Comparison of ENCODE assay signal across 1 cellular context in the genomic region with DNA sequence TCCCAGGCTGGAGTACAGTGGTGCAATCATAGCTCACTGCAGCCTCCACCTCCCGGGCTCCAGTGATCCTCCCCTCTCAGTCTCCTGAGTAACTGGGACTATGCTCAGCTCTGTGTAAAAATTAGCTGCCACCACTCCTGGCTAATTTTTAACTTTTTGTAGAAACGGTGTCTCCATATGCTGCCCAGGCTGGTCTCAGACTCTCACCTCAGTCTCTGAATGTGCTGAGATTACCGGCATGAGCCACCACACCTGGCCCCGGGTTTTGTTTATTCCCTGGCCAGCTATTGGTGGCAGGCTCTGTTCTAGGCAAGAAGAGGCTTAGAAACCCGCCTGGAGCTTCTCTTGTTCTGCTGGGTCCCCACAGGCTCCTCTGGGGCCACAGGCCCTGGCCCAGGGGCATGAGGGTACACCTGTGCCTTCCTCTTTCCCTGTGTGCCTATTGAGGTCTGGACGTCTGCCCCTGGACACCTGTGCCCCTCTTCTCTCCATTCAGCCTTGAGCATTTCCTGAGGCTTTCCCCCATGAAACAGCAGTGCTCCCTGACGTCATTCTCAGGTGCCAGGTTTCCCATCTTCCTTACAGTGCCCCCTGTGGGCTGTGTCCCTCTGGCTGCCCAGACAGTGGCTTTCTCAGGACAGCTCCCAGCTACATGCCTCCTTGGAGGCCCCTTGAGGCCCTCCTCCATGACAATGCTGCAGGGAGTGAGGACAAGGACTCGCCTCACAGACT.
TF ChIP-seq lines count a peak whose summit lies in the region.

No MANE protein-coding gene starts in this region.

TF ChIP-seq in GM23338, 12 proteins besides CTCF, POLR2A, EP300 and RAD21 (continued from another document):
- TF ChIP-seq, protein P1, sequence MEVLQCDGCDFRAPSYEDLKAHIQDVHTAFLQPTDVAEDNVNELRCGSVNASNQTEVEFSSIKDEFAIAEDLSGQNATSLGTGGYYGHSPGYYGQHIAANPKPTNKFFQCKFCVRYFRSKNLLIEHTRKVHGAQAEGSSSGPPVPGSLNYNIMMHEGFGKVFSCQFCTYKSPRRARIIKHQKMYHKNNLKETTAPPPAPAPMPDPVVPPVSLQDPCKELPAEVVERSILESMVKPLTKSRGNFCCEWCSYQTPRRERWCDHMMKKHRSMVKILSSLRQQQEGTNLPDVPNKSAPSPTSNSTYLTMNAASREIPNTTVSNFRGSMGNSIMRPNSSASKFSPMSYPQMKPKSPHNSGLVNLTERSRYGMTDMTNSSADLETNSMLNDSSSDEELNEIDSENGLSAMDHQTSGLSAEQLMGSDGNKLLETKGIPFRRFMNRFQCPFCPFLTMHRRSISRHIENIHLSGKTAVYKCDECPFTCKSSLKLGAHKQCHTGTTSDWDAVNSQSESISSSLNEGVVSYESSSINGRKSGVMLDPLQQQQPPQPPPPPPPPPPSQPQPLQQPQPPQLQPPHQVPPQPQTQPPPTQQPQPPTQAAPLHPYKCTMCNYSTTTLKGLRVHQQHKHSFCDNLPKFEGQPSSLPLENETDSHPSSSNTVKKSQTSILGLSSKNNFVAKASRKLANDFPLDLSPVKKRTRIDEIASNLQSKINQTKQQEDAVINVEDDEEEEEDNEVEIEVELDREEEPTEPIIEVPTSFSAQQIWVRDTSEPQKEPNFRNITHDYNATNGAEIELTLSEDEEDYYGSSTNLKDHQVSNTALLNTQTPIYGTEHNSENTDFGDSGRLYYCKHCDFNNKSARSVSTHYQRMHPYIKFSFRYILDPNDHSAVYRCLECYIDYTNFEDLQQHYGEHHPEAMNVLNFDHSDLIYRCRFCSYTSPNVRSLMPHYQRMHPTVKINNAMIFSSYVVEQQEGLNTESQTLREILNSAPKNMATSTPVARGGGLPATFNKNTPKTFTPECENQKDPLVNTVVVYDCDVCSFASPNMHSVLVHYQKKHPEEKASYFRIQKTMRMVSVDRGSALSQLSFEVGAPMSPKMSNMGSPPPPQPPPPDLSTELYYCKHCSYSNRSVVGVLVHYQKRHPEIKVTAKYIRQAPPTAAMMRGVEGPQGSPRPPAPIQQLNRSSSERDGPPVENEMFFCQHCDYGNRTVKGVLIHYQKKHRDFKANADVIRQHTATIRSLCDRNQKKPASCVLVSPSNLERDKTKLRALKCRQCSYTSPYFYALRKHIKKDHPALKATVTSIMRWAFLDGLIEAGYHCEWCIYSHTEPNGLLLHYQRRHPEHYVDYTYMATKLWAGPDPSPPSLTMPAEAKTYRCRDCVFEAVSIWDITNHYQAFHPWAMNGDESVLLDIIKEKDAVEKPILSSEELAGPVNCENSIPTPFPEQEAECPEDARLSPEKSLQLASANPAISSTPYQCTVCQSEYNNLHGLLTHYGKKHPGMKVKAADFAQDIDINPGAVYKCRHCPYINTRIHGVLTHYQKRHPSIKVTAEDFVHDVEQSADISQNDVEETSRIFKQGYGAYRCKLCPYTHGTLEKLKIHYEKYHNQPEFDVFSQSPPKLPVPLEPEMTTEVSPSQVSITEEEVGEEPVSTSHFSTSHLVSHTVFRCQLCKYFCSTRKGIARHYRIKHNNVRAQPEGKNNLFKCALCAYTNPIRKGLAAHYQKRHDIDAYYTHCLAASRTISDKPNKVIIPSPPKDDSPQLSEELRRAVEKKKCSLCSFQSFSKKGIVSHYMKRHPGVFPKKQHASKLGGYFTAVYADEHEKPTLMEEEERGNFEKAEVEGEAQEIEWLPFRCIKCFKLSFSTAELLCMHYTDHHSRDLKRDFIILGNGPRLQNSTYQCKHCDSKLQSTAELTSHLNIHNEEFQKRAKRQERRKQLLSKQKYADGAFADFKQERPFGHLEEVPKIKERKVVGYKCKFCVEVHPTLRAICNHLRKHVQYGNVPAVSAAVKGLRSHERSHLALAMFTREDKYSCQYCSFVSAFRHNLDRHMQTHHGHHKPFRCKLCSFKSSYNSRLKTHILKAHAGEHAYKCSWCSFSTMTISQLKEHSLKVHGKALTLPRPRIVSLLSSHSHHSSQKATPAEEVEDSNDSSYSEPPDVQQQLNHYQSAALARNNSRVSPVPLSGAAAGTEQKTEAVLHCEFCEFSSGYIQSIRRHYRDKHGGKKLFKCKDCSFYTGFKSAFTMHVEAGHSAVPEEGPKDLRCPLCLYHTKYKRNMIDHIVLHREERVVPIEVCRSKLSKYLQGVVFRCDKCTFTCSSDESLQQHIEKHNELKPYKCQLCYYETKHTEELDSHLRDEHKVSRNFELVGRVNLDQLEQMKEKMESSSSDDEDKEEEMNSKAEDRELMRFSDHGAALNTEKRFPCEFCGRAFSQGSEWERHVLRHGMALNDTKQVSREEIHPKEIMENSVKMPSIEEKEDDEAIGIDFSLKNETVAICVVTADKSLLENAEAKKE (CRISPR knock-in tag; IDR thresholded peaks at IDR 0.05) = no peak
- TF ChIP-seq STAT1 (IDR thresholded peaks at IDR 0.05; ENCODE audit: unreplicated experiment) (no peak), NANOG (IDR thresholded peaks at IDR 0.05; ENCODE audit: borderline replicate concordance) (no peak), CREB1 (CRISPR knock-in tag; IDR thresholded peaks at IDR 0.05; ENCODE audit: low read depth) (no peak), REST (IDR thresholded peaks at IDR 0.05; ENCODE audit: unreplicated experiment) (no peak)
- TF ChIP-seq, protein P2, sequence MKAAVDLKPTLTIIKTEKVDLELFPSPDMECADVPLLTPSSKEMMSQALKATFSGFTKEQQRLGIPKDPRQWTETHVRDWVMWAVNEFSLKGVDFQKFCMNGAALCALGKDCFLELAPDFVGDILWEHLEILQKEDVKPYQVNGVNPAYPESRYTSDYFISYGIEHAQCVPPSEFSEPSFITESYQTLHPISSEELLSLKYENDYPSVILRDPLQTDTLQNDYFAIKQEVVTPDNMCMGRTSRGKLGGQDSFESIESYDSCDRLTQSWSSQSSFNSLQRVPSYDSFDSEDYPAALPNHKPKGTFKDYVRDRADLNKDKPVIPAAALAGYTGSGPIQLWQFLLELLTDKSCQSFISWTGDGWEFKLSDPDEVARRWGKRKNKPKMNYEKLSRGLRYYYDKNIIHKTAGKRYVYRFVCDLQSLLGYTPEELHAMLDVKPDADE (IDR thresholded peaks at IDR 0.05) = no peak
